ENCODE assay signal across 1 cellular context in genomic region chr11:67239795-67240574, GRCh38.
TF ChIP-seq lines count a peak whose summit lies in the region.

No MANE protein-coding gene starts in this region.

TF ChIP-seq in HepG2, 621 proteins besides CTCF, POLR2A, EP300 and RAD21 (continued from another document and continues in another):
- TF ChIP-seq PAXIP1 (CRISPR knock-in tag; conservative IDR thresholded peaks at IDR 0.05) (peak; percentile 28), ZNF713 (CRISPR knock-in tag; IDR thresholded peaks at IDR 0.05) (no peak), RFX3 (CRISPR knock-in tag; IDR thresholded peaks at IDR 0.05) (no peak), DNMT3B (CRISPR knock-in tag; conservative IDR thresholded peaks at IDR 0.05) (peak; percentile 93), ZHX1 (CRISPR knock-in tag; IDR thresholded peaks at IDR 0.05; ENCODE audit: low read depth) (peak; percentile 19; the same call in 1 of the 2 replicates), ZNF775 (CRISPR knock-in tag; IDR thresholded peaks at IDR 0.05; ENCODE audit: borderline replicate concordance) (no peak), MXD4 (CRISPR knock-in tag; IDR thresholded peaks at IDR 0.05) (peak; percentile 98), SRSF4 (IDR thresholded peaks at IDR 0.05; ENCODE audit: low read depth, low read length, poor library complexity, severe bottlenecking) (no peak), ZNF274 (CRISPR knock-in tag; IDR thresholded peaks at IDR 0.05) (peak; percentile 22; the same call in 1 of the 2 replicates), SNAPC2 (CRISPR knock-in tag; IDR thresholded peaks at IDR 0.05) (0 out of 2 replicates have a peak, but pooled peaks have one; percentile 29), ZNF550 (CRISPR knock-in tag; IDR thresholded peaks at IDR 0.05; ENCODE audit: borderline replicate concordance) (no peak), KMT2B (CRISPR knock-in tag; IDR thresholded peaks at IDR 0.05) (peak; percentile 52; the same call in 1 of the 2 replicates), SP4 (CRISPR knock-in tag; IDR thresholded peaks at IDR 0.05) (peak; percentile 94), TEF (CRISPR knock-in tag; IDR thresholded peaks at IDR 0.05) (no peak), SSRP1 (CRISPR knock-in tag; IDR thresholded peaks at IDR 0.05) (0 out of 2 replicates have a peak, but pooled peaks have one; percentile 75), CBX5 (CRISPR knock-in tag; IDR thresholded peaks at IDR 0.05; ENCODE audit: borderline replicate concordance) (peak; percentile 96), HMGXB3 (CRISPR knock-in tag; IDR thresholded peaks at IDR 0.05; ENCODE audit: borderline replicate concordance) (peak; percentile 87), ZFP36 (IDR thresholded peaks at IDR 0.05; ENCODE audit: borderline replicate concordance, low read depth, low read length, partially characterized antibody) (no peak), ZNF432 (CRISPR knock-in tag; IDR thresholded peaks at IDR 0.05; ENCODE audit: borderline replicate concordance) (no peak), ZNF282 (IDR thresholded peaks at IDR 0.05; ENCODE audit: partially characterized antibody) (no peak), ZNF792 (CRISPR knock-in tag; IDR thresholded peaks at IDR 0.05) (peak; percentile 96), TBX2 (CRISPR knock-in tag; IDR thresholded peaks at IDR 0.05; ENCODE audit: borderline replicate concordance) (peak; percentile 48; the same call in 1 of the 2 replicates), ZBTB43 (CRISPR knock-in tag; conservative IDR thresholded peaks at IDR 0.05) (peak; percentile 55; the same call in 1 of the 2 replicates), MXD3 (CRISPR knock-in tag; IDR thresholded peaks at IDR 0.05) (peak; percentile 94), ZNF20 (CRISPR knock-in tag; IDR thresholded peaks at IDR 0.05) (no peak), NR2C2 (CRISPR knock-in tag; IDR thresholded peaks at IDR 0.05; ENCODE audit: borderline replicate concordance) (peak; percentile 30; the same call in 1 of the 2 replicates), NFIC (IDR thresholded peaks at IDR 0.05; ENCODE audit: low read length) (no peak), SOX6 (IDR thresholded peaks at IDR 0.05) (no peak), SOX6 (CRISPR knock-in tag; IDR thresholded peaks at IDR 0.05) (peak; percentile 80), ZSCAN9 (CRISPR knock-in tag; IDR thresholded peaks at IDR 0.05; ENCODE audit: borderline replicate concordance) (peak; percentile 93), ZFP91 (CRISPR knock-in tag; IDR thresholded peaks at IDR 0.05; ENCODE audit: borderline replicate concordance) (peak; percentile 84), ZNF281 (CRISPR knock-in tag; IDR thresholded peaks at IDR 0.05; ENCODE audit: borderline replicate concordance) (peak; percentile 77), ARID5B (CRISPR knock-in tag; IDR thresholded peaks at IDR 0.05) (peak; percentile 59), ZBTB20 (CRISPR knock-in tag; IDR thresholded peaks at IDR 0.05; ENCODE audit: borderline replicate concordance, low read depth) (0 out of 2 replicates have a peak, but pooled peaks have one; percentile 22), HDAC2 (CRISPR knock-in tag; IDR thresholded peaks at IDR 0.05) (peak; percentile 79), KAT7 (CRISPR knock-in tag; IDR thresholded peaks at IDR 0.05; ENCODE audit: borderline replicate concordance) (peak; percentile 88; the same call in 1 of the 2 replicates), PPARG (CRISPR knock-in tag; conservative IDR thresholded peaks at IDR 0.05) (peak; percentile 49; the same call in 1 of the 2 replicates)
